25 cellular contexts compared by ENCODE assay signal in the genomic region with DNA sequence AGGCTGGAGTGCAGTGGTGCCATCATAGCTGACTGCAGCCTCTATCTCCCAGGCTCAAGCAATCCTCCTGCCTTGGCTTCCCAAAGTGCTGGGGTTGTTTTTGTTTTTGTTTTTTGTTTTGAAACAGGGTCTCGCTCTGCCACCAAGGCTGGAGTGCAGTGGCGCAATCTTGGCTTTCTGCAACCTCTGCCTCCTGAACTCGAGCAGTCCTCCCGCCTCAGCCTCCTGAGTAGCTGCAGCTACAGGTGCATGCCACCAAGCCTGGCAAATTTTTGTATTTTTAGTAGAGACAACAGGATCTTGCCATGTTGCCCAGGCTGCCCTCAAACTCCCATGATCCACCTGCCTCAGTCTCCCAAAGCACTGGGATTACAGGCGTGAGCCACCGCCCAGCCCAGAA. TPM values are rescaled to one million over a fixed set of nuclear protein-coding genes. Genes with fewer than 3 reads are reported as not detected.
DNase-seq lines count a peak whose midpoint lies in the region; ATAC-seq, FAIRE-seq and TF ChIP-seq lines count a peak whose summit lies in the region.
"Had no signal": no experiment of that assay in that cellular context is flagged by ENCODE, and none has a peak within 500 bp of the region (broad histone marks: within the 10 kb centered on the region; RNA-seq: fewer than 3 reads in every experiment).

No MANE protein-coding gene starts in this region.

- H3K9me2 ChIP-seq in PC-9 (ENCODE audit: insufficient read depth) = no peaks in the 10 kb centered on the region

- H3K27ac Mint-ChIP-seq in Caco-2 (ENCODE audit: unreplicated experiment) (peak overlapping the region; percentile 65), osteocyte (ENCODE audit: unreplicated experiment) (peak overlapping the region; percentile 38)
- H3K27ac Mint-ChIP-seq: activated CD4-positive, alpha-beta memory T cell treated with anti-CD3 and anti-CD28 coated beads for 36 hours; T-helper 2 cell treated with Interferon-gamma antibody and Interleukin-4, amounts not matched to agents 5 μg/mL and 100 μg/mL, for 36 hours had no signal

- H3K9me3 ChIP-seq in Caco-2 (no peaks in the 10 kb centered on the region), PC-9 (ENCODE audit: insufficient read depth, low read depth) (no peaks in the 10 kb centered on the region), uterus (no peaks in the 10 kb centered on the region)
- H3K9me3 ChIP-seq: sigmoid colon had no signal

- H3K27me3 Mint-ChIP-seq in Caco-2 (ENCODE audit: insufficient read depth, unreplicated experiment) (no peaks in the 10 kb centered on the region), osteocyte (ENCODE audit: unreplicated experiment) (no peaks in the 10 kb centered on the region)

- H3K4me1 Mint-ChIP-seq in Caco-2 (ENCODE audit: low read depth, unreplicated experiment) (peaks cover 37% of the 10 kb centered on the region), osteocyte (ENCODE audit: unreplicated experiment) (peaks cover 50% of the 10 kb centered on the region)

- H3K4me3 Mint-ChIP-seq in Caco-2 (ENCODE audit: unreplicated experiment) (no peak overlapping the region), osteocyte (ENCODE audit: unreplicated experiment) (no peak overlapping the region)
- H3K4me3 Mint-ChIP-seq: activated CD4-positive, alpha-beta memory T cell treated with anti-CD3 and anti-CD28 coated beads for 36 hours; naive thymus-derived CD8-positive, alpha-beta T cell; T-helper 2 cell treated with Interferon-gamma antibody and Interleukin-4, amounts not matched to agents 5 μg/mL and 100 μg/mL, for 36 hours had no signal

- no peak overlapping the region for H2AFZ ChIP-seq in PC-9

- H4K20me1 ChIP-seq in PC-9 (ENCODE audit: insufficient read depth) = peaks cover 27% of the 10 kb centered on the region; the same call in 1 of the 2 replicates

- H3K4me3 ChIP-seq in Caco-2 (ENCODE audit: low read depth, low read length) = no peak overlapping the region
- no peak overlapping the region for H3K4me3 ChIP-seq in PC-9
- no peak overlapping the region for H3K4me3 ChIP-seq in uterus
- H3K4me3 ChIP-seq: sigmoid colon had no signal

- FAIRE-seq in GM12892 (lab: Jason Lieb, UNC) = no peak
- FAIRE-seq: colon, endometrium, RCC 7860 had no signal

- DNase-seq in Caco-2 (no peak), PC-9 (no peak), epithelial cell of prostate (ENCODE audit: low read depth, low spot score) (no peak), osteocyte (ENCODE audit: extremely low spot score, unreplicated experiment) (no peak), uterus (no peak), NCI-H128 (lab: John Stamatoyannopoulos, UW; ENCODE audit: unreplicated experiment) (no peak), GM12892 (ENCODE audit: insufficient read length) (no peak)
- DNase-seq: activated CD4-positive, alpha-beta memory T cell treated with anti-CD3 and anti-CD28 coated beads for 36 hours; activated gamma-delta T cell treated with Interleukin-2 at 50 U/mL for 16 hours; C1 segment of cervical spinal cord; glutamatergic neuron; Kasumi-1; mammary epithelial cell; naive thymus-derived CD8-positive, alpha-beta T cell; NCI-H1092; NCI-H345; sigmoid colon had no signal

- H3K79me2 ChIP-seq in PC-9 (ENCODE audit: low read depth) = peaks cover 77% of the 10 kb centered on the region

- POLR2A ChIA-PET in Caco-2 (lab: Charles Lee) (interaction anchor here (0.6 to 0.8 kb wide), 2 partner anchors 13 to 84 kb away, joined by 3 to 4 read pairs; no protein-coding TSS in a partner anchor), PC-9 (lab: Charles Lee; ENCODE audit: unreplicated experiment) (interaction anchor here (0.6 to 2.0 kb wide), 3 partner anchors 13 to 265 kb away, joined by 3 to 24 read pairs (median 5); no protein-coding TSS in a partner anchor)

- H3K27ac ChIP-seq in PC-9 = peak overlapping the region; percentile 98
- H3K27ac ChIP-seq in epithelial cell of prostate = peak overlapping the region; percentile 94
- no peak overlapping the region for H3K27ac ChIP-seq in uterus
- H3K27ac ChIP-seq: sigmoid colon had no signal

- peaks cover 82% of the 10 kb centered on the region for H3K36me3 Mint-ChIP-seq in Caco-2 (ENCODE audit: insufficient read depth, unreplicated experiment)
- H3K36me3 Mint-ChIP-seq in osteocyte (ENCODE audit: unreplicated experiment) = no peaks in the 10 kb centered on the region
- H3K36me3 Mint-ChIP-seq: activated CD4-positive, alpha-beta memory T cell treated with anti-CD3 and anti-CD28 coated beads for 36 hours; naive thymus-derived CD8-positive, alpha-beta T cell had no signal

- ATAC-seq in GM18861 (IDR thresholded peaks at IDR 0.05; ENCODE audit: unreplicated experiment) = no peak
- ATAC-seq: naive thymus-derived CD8-positive, alpha-beta T cell had no signal

- H3K36me3 ChIP-seq in Caco-2 (ENCODE audit: control insufficient read depth, insufficient read depth, low read length) = peaks cover 3% of the 10 kb centered on the region
- peaks cover 6% of the 10 kb centered on the region; the same call in 1 of the 2 replicates for H3K36me3 ChIP-seq in PC-9 (ENCODE audit: low read depth)
- no peaks in the 10 kb centered on the region for H3K36me3 ChIP-seq in uterus
- H3K36me3 ChIP-seq: sigmoid colon, WERI-Rb-1 had no signal

- CTCF ChIA-PET in Caco-2 (lab: Charles Lee) (interaction anchor here (0.6 kb wide), 1 partner anchor 73 kb away, joined by 3 read pairs; no protein-coding TSS in a partner anchor), PC-9 (lab: Charles Lee) (interaction anchor here (0.6 kb wide), 1 partner anchor 67 kb away, joined by 4 read pairs; no protein-coding TSS in a partner anchor)

- TF ChIP-seq POLR2A in uterus (IDR thresholded peaks at IDR 0.05) = no peak
- no peak for TF ChIP-seq POLR2A in GM12892 (IDR thresholded peaks at IDR 0.05; ENCODE audit: low read depth, low read length)

- TF ChIP-seq CTCF in Caco-2 (IDR thresholded peaks at IDR 0.05; ENCODE audit: insufficient read depth in 1 of 2, low read depth in 1 of 2, low read length in 1 of 2, severe bottlenecking in 1 of 2, unreplicated experiment in 1 of 2) (no peak), PC-9 (conservative IDR thresholded peaks at IDR 0.05) (no peak), osteocyte (IDR thresholded peaks at IDR 0.05) (no peak), uterus (IDR thresholded peaks at IDR 0.05) (no peak)

- H3K4me1 ChIP-seq in Caco-2 = peaks cover 57% of the 10 kb centered on the region
- peaks cover 65% of the 10 kb centered on the region for H3K4me1 ChIP-seq in PC-9 (replicated peaks; ENCODE audit: insufficient read depth)
- peaks cover 0 to 8% of the 10 kb centered on the region in 2 donors for H3K4me1 ChIP-seq in uterus

- no TSS peak for BruUV-seq in Caco-2 (replicated peaks; lab: Mats Ljungman, UMichigan)
- no TSS peak for BruUV-seq in PC-9 (replicated peaks; lab: Mats Ljungman, UMichigan)

- intact Hi-C loops in Caco-2 (cut with micrococcal nuclease; ENCODE audit: unreplicated experiment) (no loop called here), PC-9 (cut with micrococcal nuclease; ENCODE audit: unreplicated experiment) (no loop called here), uterus (cut with DNase I; ENCODE audit: low total_unique reads) (no loop called here)

- no peaks in the 10 kb centered on the region for H3K27me3 ChIP-seq in Caco-2 (replicated peaks; ENCODE audit: control insufficient read depth, insufficient read depth, low read length)
- no peaks in the 10 kb centered on the region for H3K27me3 ChIP-seq in PC-9 (ENCODE audit: insufficient read depth, low read depth)
- H3K27me3 ChIP-seq in uterus = peaks cover 0 to 3% of the 10 kb centered on the region in 2 donors

- H3K4me2 ChIP-seq in PC-9 = peak overlapping the region; percentile 96

- no peaks in the 10 kb centered on the region for H3K9me3 Mint-ChIP-seq in Caco-2 (ENCODE audit: unreplicated experiment)
- H3K9me3 Mint-ChIP-seq in osteocyte (ENCODE audit: unreplicated experiment) = no peaks in the 10 kb centered on the region
- H3K9me3 Mint-ChIP-seq: activated CD4-positive, alpha-beta memory T cell treated with anti-CD3 and anti-CD28 coated beads for 36 hours; naive thymus-derived CD8-positive, alpha-beta T cell; T-helper 2 cell treated with Interferon-gamma antibody and Interleukin-4, amounts not matched to agents 5 μg/mL and 100 μg/mL, for 36 hours had no signal

- H3F3A ChIP-seq in PC-9 (ENCODE audit: insufficient read depth, low read depth) = peaks cover 51% of the 10 kb centered on the region

RNA-seq across cellular contexts. Expression of gene C6orf132, which starts 4.2 kb away (rescaled TPM):
- total RNA-seq in Caco-2 (2022) = 56.2 and 61.2 TPM in 2 replicates
- 49.8 and 53.9 TPM in 2 replicates for total RNA-seq in PC-9 (2021)
- total RNA-seq in osteocyte = 4.0 and 4.3 TPM in 2 replicates
- total RNA-seq in uterus = 1 to 10 TPM in 2 of 4 donors, under 1 TPM in 1, not detected in 1; 0.91 to 2.4 (median 1.0) TPM
- polyA plus RNA-seq in GM12892 (2012; ENCODE audit: missing spikeins) = not detected

RNA-seq across cellular contexts. Expression of gene GUCA1A, which starts 35.0 kb away (rescaled TPM):
- not detected in 2 replicates for total RNA-seq in Caco-2 (2022)
- not detected in 2 replicates for total RNA-seq in PC-9 (2021)
- not detected in 2 replicates for total RNA-seq in osteocyte
- total RNA-seq in uterus = under 1 TPM in 1 of 4 donors, not detected in 3; 0.83 TPM
- polyA plus RNA-seq in GM12892 (2012; ENCODE audit: missing spikeins) = not detected
- total RNA-seq: activated CD4-positive, alpha-beta memory T cell treated with anti-CD3 and anti-CD28 coated beads for 36 hours; HT-29; mammary epithelial cell; naive thymus-derived CD8-positive, alpha-beta T cell; subcutaneous adipose tissue had no signal
- polyA plus RNA-seq: mammary epithelial cell; naive thymus-derived CD8-positive, alpha-beta T cell had no signal

RNA-seq across cellular contexts. Expression of gene GUCA1B, which starts 56.6 kb away (rescaled TPM):
- total RNA-seq in Caco-2 (2022) (0.73 and 0.77 TPM in 2 replicates), PC-9 (2021) (1.1 and 2.5 TPM in 2 replicates), osteocyte (0.76 and 1.0 TPM in 2 replicates), uterus (1 to 10 TPM in 2 of 4 donors, not detected in 2; 3.8 to 4.8 TPM)
- 0.98 TPM for polyA plus RNA-seq in GM12892 (2012; ENCODE audit: missing spikeins)
- total RNA-seq: HT-29 had no signal
- polyA plus RNA-seq: naive thymus-derived CD8-positive, alpha-beta T cell had no signal

Comparison
In these comparisons a context has a peak if more than half of its experiments do, and no peak if none do; other contexts are left out.
1. H3K27ac ChIP-seq: peak in PC-9 (single experiment) and epithelial cell of prostate (single experiment); none in uterus (0 of 2).